Comparison of ENCODE assay signal across 16 cellular contexts in the genomic region with DNA sequence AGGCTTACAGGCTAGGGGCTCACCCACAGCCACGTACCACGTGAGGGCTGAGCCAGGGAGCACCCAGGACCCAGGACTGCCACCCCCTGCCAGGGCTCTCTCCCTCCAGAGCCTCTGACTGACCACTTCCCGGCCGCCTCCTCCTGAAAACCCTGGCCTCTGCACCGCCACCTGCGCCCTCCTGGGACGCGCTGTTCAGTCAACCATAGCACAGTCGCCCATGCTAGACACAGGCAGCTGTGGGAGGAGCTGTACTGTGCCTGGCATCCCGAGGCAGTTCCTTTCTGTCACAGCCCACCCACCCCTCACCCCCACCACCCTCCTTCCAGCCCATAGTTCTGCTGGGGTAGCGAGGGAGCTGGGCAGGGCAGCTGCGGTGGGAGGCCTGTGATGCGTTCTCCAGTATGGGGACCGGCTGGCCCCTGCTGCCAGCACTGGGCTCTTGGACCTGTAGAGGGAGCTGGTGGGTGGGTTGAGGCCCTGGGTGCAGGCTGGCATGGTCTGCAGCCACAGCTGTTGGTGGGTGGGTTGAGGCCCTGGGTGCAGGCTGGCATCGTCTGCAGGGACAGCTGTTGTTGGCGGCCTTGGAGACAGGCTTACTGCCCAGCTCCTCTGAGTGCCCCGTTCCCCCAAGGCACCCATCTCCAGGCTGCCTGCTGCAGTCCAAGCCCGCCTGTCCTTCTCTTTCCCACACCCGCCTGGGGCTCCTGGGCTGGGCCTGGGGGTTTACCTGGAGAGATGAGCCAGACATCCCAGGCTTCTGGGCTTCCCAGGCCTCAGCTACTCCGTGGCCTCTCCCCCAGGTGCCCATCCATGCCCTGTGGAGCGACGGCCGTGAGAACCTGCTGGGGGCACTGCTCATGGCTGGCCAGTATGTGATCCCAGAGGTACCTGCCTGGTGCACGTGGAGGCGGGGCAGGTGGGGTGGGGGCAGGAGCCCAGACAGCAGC.
DNase-seq lines count a peak whose midpoint lies in the region; ATAC-seq and TF ChIP-seq lines count a peak whose summit lies in the region.
"Had no signal": no experiment of that assay in that cellular context is flagged by ENCODE, and none has a peak within 500 bp of the region (broad histone marks: within the 10 kb centered on the region; RNA-seq: fewer than 3 reads in every experiment).

No MANE protein-coding gene starts in this region.

- H3K27me3 ChIP-seq in adipocyte (replicated peaks; ENCODE audit: control insufficient read depth, insufficient read depth, low read length), result peaks cover 24% of the 10 kb centered on the region
- no peaks in the 10 kb centered on the region for H3K27me3 ChIP-seq in effector memory CD4-positive, alpha-beta T cell (replicated peaks; ENCODE audit: control insufficient read depth, insufficient read depth, low read length, poor library complexity, severe bottlenecking)

- peaks cover 14% of the 10 kb centered on the region for H3K4me1 Mint-ChIP-seq in nephron progenitor cell

- TF ChIP-seq EP300 in Ishikawa (IDR thresholded peaks at IDR 0.05; ENCODE audit: borderline replicate concordance), result no peak

- no peak overlapping the region for H3K4me3 Mint-ChIP-seq in nephron progenitor cell
- H3K4me3 Mint-ChIP-seq: activated naive CD4-positive, alpha-beta T cell treated with anti-CD3 and anti-CD28 coated beads for 36 hours; memory B cell had no signal

- no peak overlapping the region for H3K27ac ChIP-seq in effector memory CD4-positive, alpha-beta T cell (ENCODE audit: insufficient read depth, low read length, poor library complexity, severe bottlenecking)
- H3K27ac ChIP-seq: PC-9 had no signal

- no peaks in the 10 kb centered on the region for H3K36me3 ChIP-seq in adipocyte (ENCODE audit: control insufficient read depth, insufficient read depth, low read length, severe bottlenecking)
- no peaks in the 10 kb centered on the region for H3K36me3 ChIP-seq in effector memory CD4-positive, alpha-beta T cell (ENCODE audit: control insufficient read depth, insufficient read depth, low read length)

- H3K4me3 ChIP-seq in adipocyte (ENCODE audit: low read length), result no peak overlapping the region
- no peak overlapping the region for H3K4me3 ChIP-seq in effector memory CD4-positive, alpha-beta T cell (ENCODE audit: insufficient read depth, low read depth, low read length, poor library complexity, severe bottlenecking)
- H3K4me3 ChIP-seq: PC-9 had no signal

- peak; percentile 34; the same call in 1 of the 2 replicates for TF ChIP-seq RAD21 in Ishikawa (IDR thresholded peaks at IDR 0.05; ENCODE audit: low read depth)

- ATAC-seq in GM18511 (IDR thresholded peaks at IDR 0.05; ENCODE audit: unreplicated experiment) (no peak), HG02938 (IDR thresholded peaks at IDR 0.05; ENCODE audit: unreplicated experiment) (no peak)
- ATAC-seq: stimulated activated naive CD8-positive, alpha-beta T cell treated with anti-CD3 and anti-CD28 coated beads, Interleukin-15, Interleukin-2, amounts not matched to agents 100 U/mL and 50 U/mL, for 24 hours had no signal

- peak; percentile 41 for DNase-seq in COR-L47 (lab: John Stamatoyannopoulos, UW)
- DNase-seq in adipocyte (ENCODE audit: low read depth), result peak; percentile 7
- DNase-seq in nephron progenitor cell, result peak; percentile 34
- DNase-seq in AG20443 (ENCODE audit: low spot score), result no peak
- no peak for DNase-seq in effector memory CD4-positive, alpha-beta T cell
- DNase-seq: activated naive CD4-positive, alpha-beta T cell treated with anti-CD3 and anti-CD28 coated beads for 36 hours; Caco-2; central memory CD4-positive, alpha-beta T cell; erythroblast; PC-9; stimulated activated CD4-positive, alpha-beta T cell treated with anti-CD3 and anti-CD28 coated beads, Interleukin-4, amount 100 ng/mL, for 1 hour; stimulated activated naive CD8-positive, alpha-beta T cell treated with anti-CD3 and anti-CD28 coated beads, Interleukin-15, Interleukin-2, amounts not matched to agents 100 U/mL and 50 U/mL, for 24 hours had no signal

- no peak overlapping the region for H3K9ac ChIP-seq in adipocyte (ENCODE audit: low read length)

- H3K9me3 ChIP-seq in adipocyte (ENCODE audit: control insufficient read depth, low read length), result no peaks in the 10 kb centered on the region
- no peaks in the 10 kb centered on the region for H3K9me3 ChIP-seq in effector memory CD4-positive, alpha-beta T cell (ENCODE audit: control insufficient read depth, low read length)
- H3K9me3 ChIP-seq: Caco-2 had no signal

- no peaks in the 10 kb centered on the region for H3K4me1 ChIP-seq in adipocyte (ENCODE audit: control insufficient read depth, insufficient read depth, low read length)
- peaks cover 4% of the 10 kb centered on the region for H3K4me1 ChIP-seq in effector memory CD4-positive, alpha-beta T cell (ENCODE audit: control insufficient read depth, insufficient read depth, low read length, poor library complexity, severe bottlenecking)
- H3K4me1 ChIP-seq: Caco-2 had no signal

- H3K9me3 Mint-ChIP-seq in nephron progenitor cell, result no peaks in the 10 kb centered on the region
- H3K9me3 Mint-ChIP-seq: activated naive CD4-positive, alpha-beta T cell treated with anti-CD3 and anti-CD28 coated beads for 36 hours; memory B cell had no signal

- H3K27me3 Mint-ChIP-seq in nephron progenitor cell (ENCODE audit: low read depth, poor library complexity), result peaks cover 4% of the 10 kb centered on the region

- H3K36me3 Mint-ChIP-seq in nephron progenitor cell (ENCODE audit: low read depth), result no peaks in the 10 kb centered on the region
- H3K36me3 Mint-ChIP-seq: memory B cell had no signal

- peak; percentile 23 for TF ChIP-seq CTCF in nephron progenitor cell (IDR thresholded peaks at IDR 0.05)

- H3K27ac Mint-ChIP-seq in nephron progenitor cell, result no peak overlapping the region
- H3K27ac Mint-ChIP-seq: activated naive CD4-positive, alpha-beta T cell treated with anti-CD3 and anti-CD28 coated beads for 36 hours; memory B cell had no signal

TF ChIP-seq in Ishikawa, 13 proteins besides CTCF, POLR2A, EP300 and RAD21:
- TF ChIP-seq ZBTB7A (IDR thresholded peaks at IDR 0.05; ENCODE audit: low read depth) (no peak), YY1 (IDR thresholded peaks at IDR 0.05; ENCODE audit: low read depth) (no peak), TAF1 (IDR thresholded peaks at IDR 0.05; ENCODE audit: low read depth) (no peak), FOXM1 (IDR thresholded peaks at IDR 0.05; ENCODE audit: borderline replicate concordance, low read depth) (no peak), CREB1 (IDR thresholded peaks at IDR 0.05; ENCODE audit: low read depth) (no peak), TEAD4 (IDR thresholded peaks at IDR 0.05) (no peak), TCF12 (IDR thresholded peaks at IDR 0.05; ENCODE audit: low read depth) (no peak), EGR1 (IDR thresholded peaks at IDR 0.05) (no peak), NFIC (IDR thresholded peaks at IDR 0.05) (no peak), CEBPB (IDR thresholded peaks at IDR 0.05) (no peak)
- TF ChIP-seq, protein P1, sequence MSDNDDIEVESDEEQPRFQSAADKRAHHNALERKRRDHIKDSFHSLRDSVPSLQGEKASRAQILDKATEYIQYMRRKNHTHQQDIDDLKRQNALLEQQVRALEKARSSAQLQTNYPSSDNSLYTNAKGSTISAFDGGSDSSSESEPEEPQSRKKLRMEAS (IDR thresholded peaks at IDR 0.05), result no peak
- TF ChIP-seq, protein P2, sequence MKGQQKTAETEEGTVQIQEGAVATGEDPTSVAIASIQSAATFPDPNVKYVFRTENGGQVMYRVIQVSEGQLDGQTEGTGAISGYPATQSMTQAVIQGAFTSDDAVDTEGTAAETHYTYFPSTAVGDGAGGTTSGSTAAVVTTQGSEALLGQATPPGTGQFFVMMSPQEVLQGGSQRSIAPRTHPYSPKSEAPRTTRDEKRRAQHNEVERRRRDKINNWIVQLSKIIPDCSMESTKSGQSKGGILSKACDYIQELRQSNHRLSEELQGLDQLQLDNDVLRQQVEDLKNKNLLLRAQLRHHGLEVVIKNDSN (IDR thresholded peaks at IDR 0.05), result no peak
- TF ChIP-seq, protein P3, sequence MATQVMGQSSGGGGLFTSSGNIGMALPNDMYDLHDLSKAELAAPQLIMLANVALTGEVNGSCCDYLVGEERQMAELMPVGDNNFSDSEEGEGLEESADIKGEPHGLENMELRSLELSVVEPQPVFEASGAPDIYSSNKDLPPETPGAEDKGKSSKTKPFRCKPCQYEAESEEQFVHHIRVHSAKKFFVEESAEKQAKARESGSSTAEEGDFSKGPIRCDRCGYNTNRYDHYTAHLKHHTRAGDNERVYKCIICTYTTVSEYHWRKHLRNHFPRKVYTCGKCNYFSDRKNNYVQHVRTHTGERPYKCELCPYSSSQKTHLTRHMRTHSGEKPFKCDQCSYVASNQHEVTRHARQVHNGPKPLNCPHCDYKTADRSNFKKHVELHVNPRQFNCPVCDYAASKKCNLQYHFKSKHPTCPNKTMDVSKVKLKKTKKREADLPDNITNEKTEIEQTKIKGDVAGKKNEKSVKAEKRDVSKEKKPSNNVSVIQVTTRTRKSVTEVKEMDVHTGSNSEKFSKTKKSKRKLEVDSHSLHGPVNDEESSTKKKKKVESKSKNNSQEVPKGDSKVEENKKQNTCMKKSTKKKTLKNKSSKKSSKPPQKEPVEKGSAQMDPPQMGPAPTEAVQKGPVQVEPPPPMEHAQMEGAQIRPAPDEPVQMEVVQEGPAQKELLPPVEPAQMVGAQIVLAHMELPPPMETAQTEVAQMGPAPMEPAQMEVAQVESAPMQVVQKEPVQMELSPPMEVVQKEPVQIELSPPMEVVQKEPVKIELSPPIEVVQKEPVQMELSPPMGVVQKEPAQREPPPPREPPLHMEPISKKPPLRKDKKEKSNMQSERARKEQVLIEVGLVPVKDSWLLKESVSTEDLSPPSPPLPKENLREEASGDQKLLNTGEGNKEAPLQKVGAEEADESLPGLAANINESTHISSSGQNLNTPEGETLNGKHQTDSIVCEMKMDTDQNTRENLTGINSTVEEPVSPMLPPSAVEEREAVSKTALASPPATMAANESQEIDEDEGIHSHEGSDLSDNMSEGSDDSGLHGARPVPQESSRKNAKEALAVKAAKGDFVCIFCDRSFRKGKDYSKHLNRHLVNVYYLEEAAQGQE (IDR thresholded peaks at IDR 0.05; ENCODE audit: low read depth), result no peak

Comparison
In these comparisons a context has a peak if more than half of its experiments do, and no peak if none do; other contexts are left out.
1. DNase-seq: peak in COR-L47 (single experiment), adipocyte (single experiment) and nephron progenitor cell (single experiment); none in AG20443 (single experiment) and effector memory CD4-positive, alpha-beta T cell (0 of 3).